ENCODE assay signal across 1 cellular context in the genomic region with DNA sequence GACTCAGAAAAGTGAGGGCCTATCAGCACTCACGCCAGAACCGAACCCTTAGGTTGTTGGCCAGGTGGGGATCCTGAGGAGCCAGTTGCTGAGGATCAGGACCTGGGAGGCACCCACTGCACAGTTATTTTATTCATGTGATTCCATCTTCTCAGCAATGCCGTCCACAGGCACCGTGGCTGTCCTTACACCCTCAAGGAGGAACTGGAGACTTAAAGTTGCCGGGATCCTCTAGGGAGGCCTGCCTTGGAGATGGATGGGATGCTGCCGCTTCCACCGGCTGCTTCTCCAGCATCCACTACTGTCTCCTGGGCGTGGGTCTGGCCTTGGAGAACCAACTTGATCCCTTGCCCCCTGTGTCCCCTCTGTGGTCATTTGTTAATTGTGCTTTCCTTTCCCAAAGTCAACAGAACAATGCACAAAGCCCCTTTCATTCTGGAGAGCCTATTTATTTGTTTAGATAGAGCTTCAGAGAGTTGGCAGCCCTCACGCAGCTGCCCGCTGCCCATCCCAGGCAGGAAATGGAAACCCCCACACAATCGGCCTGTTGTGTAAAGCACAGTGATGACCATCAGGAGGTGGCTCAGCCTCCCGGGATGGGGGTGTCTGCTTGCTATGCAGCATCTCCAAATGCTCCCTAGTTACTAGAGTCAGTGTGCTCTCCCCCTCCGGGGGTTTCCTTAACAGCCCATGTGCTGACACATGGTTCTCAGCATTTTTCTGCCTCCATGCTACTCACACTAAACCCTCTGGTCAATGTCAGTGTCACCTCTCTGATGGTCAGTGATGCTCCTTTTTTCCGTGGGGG.
TF ChIP-seq lines count a peak whose summit lies in the region.

No MANE protein-coding gene starts in this region.

TF ChIP-seq in A549, 52 proteins besides CTCF, POLR2A, EP300 and RAD21 (continued from another document):
- TF ChIP-seq, protein P1, sequence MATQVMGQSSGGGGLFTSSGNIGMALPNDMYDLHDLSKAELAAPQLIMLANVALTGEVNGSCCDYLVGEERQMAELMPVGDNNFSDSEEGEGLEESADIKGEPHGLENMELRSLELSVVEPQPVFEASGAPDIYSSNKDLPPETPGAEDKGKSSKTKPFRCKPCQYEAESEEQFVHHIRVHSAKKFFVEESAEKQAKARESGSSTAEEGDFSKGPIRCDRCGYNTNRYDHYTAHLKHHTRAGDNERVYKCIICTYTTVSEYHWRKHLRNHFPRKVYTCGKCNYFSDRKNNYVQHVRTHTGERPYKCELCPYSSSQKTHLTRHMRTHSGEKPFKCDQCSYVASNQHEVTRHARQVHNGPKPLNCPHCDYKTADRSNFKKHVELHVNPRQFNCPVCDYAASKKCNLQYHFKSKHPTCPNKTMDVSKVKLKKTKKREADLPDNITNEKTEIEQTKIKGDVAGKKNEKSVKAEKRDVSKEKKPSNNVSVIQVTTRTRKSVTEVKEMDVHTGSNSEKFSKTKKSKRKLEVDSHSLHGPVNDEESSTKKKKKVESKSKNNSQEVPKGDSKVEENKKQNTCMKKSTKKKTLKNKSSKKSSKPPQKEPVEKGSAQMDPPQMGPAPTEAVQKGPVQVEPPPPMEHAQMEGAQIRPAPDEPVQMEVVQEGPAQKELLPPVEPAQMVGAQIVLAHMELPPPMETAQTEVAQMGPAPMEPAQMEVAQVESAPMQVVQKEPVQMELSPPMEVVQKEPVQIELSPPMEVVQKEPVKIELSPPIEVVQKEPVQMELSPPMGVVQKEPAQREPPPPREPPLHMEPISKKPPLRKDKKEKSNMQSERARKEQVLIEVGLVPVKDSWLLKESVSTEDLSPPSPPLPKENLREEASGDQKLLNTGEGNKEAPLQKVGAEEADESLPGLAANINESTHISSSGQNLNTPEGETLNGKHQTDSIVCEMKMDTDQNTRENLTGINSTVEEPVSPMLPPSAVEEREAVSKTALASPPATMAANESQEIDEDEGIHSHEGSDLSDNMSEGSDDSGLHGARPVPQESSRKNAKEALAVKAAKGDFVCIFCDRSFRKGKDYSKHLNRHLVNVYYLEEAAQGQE (IDR thresholded peaks at IDR 0.05) = no peak
- TF ChIP-seq, protein P2, sequence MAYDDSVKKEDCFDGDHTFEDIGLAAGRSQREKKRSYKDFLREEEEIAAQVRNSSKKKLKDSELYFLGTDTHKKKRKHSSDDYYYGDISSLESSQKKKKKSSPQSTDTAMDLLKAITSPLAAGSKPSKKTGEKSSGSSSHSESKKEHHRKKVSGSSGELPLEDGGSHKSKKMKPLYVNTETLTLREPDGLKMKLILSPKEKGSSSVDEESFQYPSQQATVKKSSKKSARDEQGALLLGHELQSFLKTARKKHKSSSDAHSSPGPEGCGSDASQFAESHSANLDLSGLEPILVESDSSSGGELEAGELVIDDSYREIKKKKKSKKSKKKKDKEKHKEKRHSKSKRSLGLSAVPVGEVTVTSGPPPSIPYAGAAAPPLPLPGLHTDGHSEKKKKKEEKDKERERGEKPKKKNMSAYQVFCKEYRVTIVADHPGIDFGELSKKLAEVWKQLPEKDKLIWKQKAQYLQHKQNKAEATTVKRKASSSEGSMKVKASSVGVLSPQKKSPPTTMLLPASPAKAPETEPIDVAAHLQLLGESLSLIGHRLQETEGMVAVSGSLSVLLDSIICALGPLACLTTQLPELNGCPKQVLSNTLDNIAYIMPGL (CRISPR knock-in tag; IDR thresholded peaks at IDR 0.05; ENCODE audit: borderline replicate concordance) = no peak
- TF ChIP-seq JUN (IDR thresholded peaks at IDR 0.05) (no peak), ZSCAN20 (CRISPR knock-in tag; IDR thresholded peaks at IDR 0.05) (0 out of 2 replicates have a peak, but pooled peaks have one; percentile 2), ZC3H11A (IDR thresholded peaks at IDR 0.05) (no peak), EHF (CRISPR knock-in tag; IDR thresholded peaks at IDR 0.05) (peak; percentile 25; the same call in 1 of the 2 replicates), ZFP36 (IDR thresholded peaks at IDR 0.05; ENCODE audit: borderline replicate concordance, partially characterized antibody) (no peak), SREBF2 (IDR thresholded peaks at IDR 0.05) (no peak)
- TF ChIP-seq, protein P3, sequence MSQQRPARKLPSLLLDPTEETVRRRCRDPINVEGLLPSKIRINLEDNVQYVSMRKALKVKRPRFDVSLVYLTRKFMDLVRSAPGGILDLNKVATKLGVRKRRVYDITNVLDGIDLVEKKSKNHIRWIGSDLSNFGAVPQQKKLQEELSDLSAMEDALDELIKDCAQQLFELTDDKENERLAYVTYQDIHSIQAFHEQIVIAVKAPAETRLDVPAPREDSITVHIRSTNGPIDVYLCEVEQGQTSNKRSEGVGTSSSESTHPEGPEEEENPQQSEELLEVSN (IDR thresholded peaks at IDR 0.05; ENCODE audit: borderline replicate concordance, low read depth) = 0 out of 2 replicates have a peak, but pooled peaks have one; percentile 39
